In the genomic region with DNA sequence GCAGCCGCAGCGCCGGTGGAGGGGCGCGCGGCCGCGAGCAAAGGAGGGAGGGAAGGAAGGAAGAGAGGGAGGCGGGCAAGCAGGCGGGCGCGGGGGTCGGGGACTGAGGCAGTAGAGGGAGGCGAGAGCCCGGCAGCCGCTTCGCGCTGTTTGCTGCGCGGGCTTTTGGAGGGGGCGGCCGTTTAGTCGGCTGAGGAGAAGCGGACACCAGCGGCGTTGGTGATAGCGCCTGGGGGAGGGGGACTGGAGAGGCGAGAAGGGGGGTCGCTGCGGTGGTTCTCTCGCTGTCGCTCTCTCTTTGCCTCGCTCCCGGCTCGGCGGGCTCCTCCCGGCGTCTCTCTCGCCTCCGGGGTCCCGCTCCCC, we compare ENCODE assay signal across 8 cellular contexts. TPM values are rescaled to one million over a fixed set of nuclear protein-coding genes. Genes with fewer than 3 reads are reported as not detected.
DNase-seq lines count a peak whose midpoint lies in the region; ATAC-seq and TF ChIP-seq lines count a peak whose summit lies in the region.

Gene HS2ST1, plus strand, starts transcription at position 1 of the 363 bp plus-strand sequence.

- H3K27ac ChIP-seq in HUES6 (ENCODE audit: low read depth, low read length) = peak within 1 kb of the TSS; percentile 95
- H3K27ac ChIP-seq in cingulate gyrus (ENCODE audit: low read depth, low read length) = peak within 1 kb of the TSS; percentile 93

- no peak for ATAC-seq in HG03095 (IDR thresholded peaks at IDR 0.05; ENCODE audit: unreplicated experiment)

- H3K4me1 ChIP-seq in HUES6 (ENCODE audit: control insufficient read depth, insufficient read depth, low read length) = peaks cover 9% of the 10 kb centered on the region; the same call in 1 of the 2 replicates

- H3K36me3 ChIP-seq in HUES6 (ENCODE audit: control insufficient read depth, insufficient read depth, low read length) = peaks cover 13% of the 10 kb centered on the region

- no peaks in the 10 kb centered on the region for H3K27me3 ChIP-seq in HUES6 (ENCODE audit: control insufficient read depth, insufficient read depth, low read length)

- H3K9ac ChIP-seq in HUES6 (ENCODE audit: low read length) = peak within 1 kb of the TSS; percentile 95

- H3K4me3 ChIP-seq in AG04449 (ENCODE audit: low read depth, low read length) (peak within 1 kb of the TSS; percentile 84), HUES6 (ENCODE audit: low read depth, low read length) (peak within 1 kb of the TSS; percentile 94)

- CTCF ChIA-PET in AG04449 (lab: Yijun Ruan, JAX) = interaction anchor here (0.8 to 1.6 kb wide), 3 partner anchors 13 to 81 kb away, joined by 3 read pairs; no protein-coding TSS in a partner anchor

- POLR2A ChIA-PET in AG04449 (lab: Yijun Ruan, JAX) = interaction anchor here (0.6 to 1.1 kb wide), 4 partner anchors 28 to 140 kb away, joined by 3 to 4 read pairs (median 3); no protein-coding TSS in a partner anchor

- no peak for DNase-seq in AG04449 (ENCODE audit: low read depth, low spot score)
- DNase-seq in mucosa of gallbladder (ENCODE audit: low spot score) = no peak
- no peak for DNase-seq in midbrain (lab: John Stamatoyannopoulos, UW)
- DNase-seq in HCEC 1CT = no peak
- DNase-seq in activated gamma-delta T cell (lab: John Stamatoyannopoulos, UW) = no peak

- no peaks in the 10 kb centered on the region; the same call in 1 of the 2 replicates for H3K9me3 ChIP-seq in HUES6 (ENCODE audit: control insufficient read depth, insufficient read depth, low read depth, low read length)

- no peak for TF ChIP-seq CTCF in AG04449 (IDR thresholded peaks at IDR 0.05; ENCODE audit: insufficient read depth, low read length, missing control alignments)

RNA-seq across cellular contexts. Expression of gene HS2ST1, which starts in this region (rescaled TPM):
- 22.3 TPM for total RNA-seq in mucosa of gallbladder
